In genomic region chr22:17589810-17590375, GRCh38 we compare ENCODE assay signal across 1 cellular context.
TF ChIP-seq lines count a peak whose summit lies in the region.

No MANE protein-coding gene starts in this region.

TF ChIP-seq in WTC11, 78 proteins besides CTCF, POLR2A, EP300 and RAD21 (continued from another document):
- TF ChIP-seq ATF2 (CRISPR knock-in tag; IDR thresholded peaks at IDR 0.05; ENCODE audit: borderline replicate concordance, low read depth) (no peak), CBFB (CRISPR knock-in tag; IDR thresholded peaks at IDR 0.05; ENCODE audit: low read depth) (no peak), ATF6 (CRISPR knock-in tag; IDR thresholded peaks at IDR 0.05) (no peak)
